ENCODE assay signal across 31 cellular contexts in genomic region chr16:54366005-54366634, GRCh38.
"Had no signal": no experiment of that assay in that cellular context is flagged by ENCODE, and none has a peak within 500 bp of the region (broad histone marks: within the 10 kb centered on the region; RNA-seq: fewer than 3 reads in every experiment).

No MANE protein-coding gene starts in this region.

- H3K36me3 ChIP-seq: adrenal gland, colonic mucosa, esophagus squamous epithelium, gastroesophageal sphincter, WERI-Rb-1 had no signal

- H3K36me3 Mint-ChIP-seq: activated naive CD8-positive, alpha-beta T cell treated with anti-CD3 and anti-CD28 coated beads for 36 hours had no signal

- H3K4me3 Mint-ChIP-seq: activated B cell treated with CpG ODN at 0.5 μM for 24 hours; activated CD8-positive, alpha-beta T cell treated with anti-CD3 and anti-CD28 coated beads for 36 hours; activated naive CD4-positive, alpha-beta T cell treated with anti-CD3 and anti-CD28 coated beads for 36 hours; activated naive CD4-positive, alpha-beta T cell treated with anti-CD3 and anti-CD28 coated beads, Interleukin-2, amount 50 U/mL, for 24 hours; activated naive CD8-positive, alpha-beta T cell treated with anti-CD3 and anti-CD28 coated beads for 36 hours; activated naive CD8-positive, alpha-beta T cell treated with anti-CD3 and anti-CD28 coated beads, Interleukin-2, amount 50 U/mL, for 24 hours; activated T-helper 1 cell treated with anti-CD3 and anti-CD28 coated beads, Interleukin-12 subunit alpha, Interleukin-12 subunit beta, Interleukin-2, Interleukin-4 antibody, amounts not matched to agents 30 ng/mL and 10 ng/mL and 1 ng/mL, durations not matched to agents 14 hours and 24 hours and 36 hours; T-helper 17 cell; T-helper 2 cell treated with Interferon-gamma antibody and Interleukin-4, amounts not matched to agents 5 μg/mL and 100 μg/mL, for 36 hours had no signal

- H3K27me3 ChIP-seq: colonic mucosa had no signal

- H3K27ac ChIP-seq: adrenal gland, body of pancreas, colonic mucosa, epithelial cell of prostate, esophagus squamous epithelium, gastroesophageal sphincter, WERI-Rb-1 had no signal

- H3K9me3 ChIP-seq: adrenal gland, body of pancreas, colonic mucosa, esophagus squamous epithelium, gastroesophageal sphincter had no signal

- H3K4me3 ChIP-seq: adrenal gland, body of pancreas, colonic mucosa, esophagus squamous epithelium, gastroesophageal sphincter had no signal

- DNase-seq: activated B cell treated with CpG ODN at 0.5 μM for 24 hours; activated CD4-positive, alpha-beta T cell treated with anti-CD3 and anti-CD28 coated beads for 48 hours; activated CD4-positive, alpha-beta T cell treated with anti-CD3 and anti-CD28 coated beads, Interleukin-2, amount 50 U/mL, for 1 hour; activated CD4-positive, alpha-beta T cell treated with anti-CD3 and anti-CD28 coated beads, Interleukin-2, amount 50 U/mL, for 48 hours; activated CD8-positive, alpha-beta memory T cell treated with anti-CD3 and anti-CD28 coated beads for 24 hours; activated CD8-positive, alpha-beta T cell treated with anti-CD3 and anti-CD28 coated beads for 36 hours; activated effector memory CD4-positive, alpha-beta T cell treated with anti-CD3 and anti-CD28 coated beads, Interleukin-2, amount 50 U/mL, for 16 hours; activated naive CD4-positive, alpha-beta T cell treated with anti-CD3 and anti-CD28 coated beads for 36 hours; activated naive CD8-positive, alpha-beta T cell treated with anti-CD3 and anti-CD28 coated beads for 36 hours; activated naive CD8-positive, alpha-beta T cell treated with anti-CD3 and anti-CD28 coated beads, Interleukin-2, amount 50 U/mL, for 24 hours; activated T-cell treated with anti-CD3 and anti-CD28 coated beads, Interleukin-2, amount 50 U/mL, for 48 hours; amygdala; body of pancreas; central memory CD4-positive, alpha-beta T cell; cerebellar nuclear complex; colonic mucosa; effector CD8-positive, alpha-beta T cell; esophagus squamous epithelium; foreskin melanocyte; T-helper 1 cell; T-helper 17 cell; T1000; WERI-Rb-1 had no signal

- H3K9me3 Mint-ChIP-seq: activated B cell treated with CpG ODN at 0.5 μM for 24 hours; activated CD8-positive, alpha-beta T cell treated with anti-CD3 and anti-CD28 coated beads for 36 hours; activated naive CD4-positive, alpha-beta T cell treated with anti-CD3 and anti-CD28 coated beads for 36 hours; activated naive CD8-positive, alpha-beta T cell treated with anti-CD3 and anti-CD28 coated beads, Interleukin-2, amount 50 U/mL, for 24 hours; activated T-helper 1 cell treated with anti-CD3 and anti-CD28 coated beads, Interleukin-12 subunit alpha, Interleukin-12 subunit beta, Interleukin-2, Interleukin-4 antibody, amounts not matched to agents 30 ng/mL and 10 ng/mL and 1 ng/mL, durations not matched to agents 14 hours and 24 hours and 36 hours; activated T-helper 2 cell treated with anti-CD3 and anti-CD28 coated beads, Interferon-gamma antibody, Interleukin-2, Interleukin-4, amounts not matched to agents 10 μg/mL and 5 μg/mL and 100 μg/mL, durations not matched to agents 14 hours and 24 hours and 36 hours; T-helper 2 cell treated with Interferon-gamma antibody and Interleukin-4, amounts not matched to agents 5 μg/mL and 100 μg/mL, for 36 hours had no signal

- ATAC-seq: activated CD4-positive, CD25-positive, alpha-beta regulatory T cell treated with anti-CD3 and anti-CD28 coated beads, Interleukin-2, amount 50 U/mL, for 24 hours; activated CD8-positive, alpha-beta T cell treated with anti-CD3 and anti-CD28 coated beads for 36 hours; activated naive CD8-positive, alpha-beta T cell treated with anti-CD3 and anti-CD28 coated beads, Interleukin-2, amount 50 U/mL, for 24 hours; body of pancreas; gastroesophageal sphincter; T-helper 17 cell had no signal

- H3K27ac Mint-ChIP-seq: activated B cell treated with CpG ODN at 0.5 μM for 24 hours; activated CD8-positive, alpha-beta T cell treated with anti-CD3 and anti-CD28 coated beads for 36 hours; activated naive CD4-positive, alpha-beta T cell treated with anti-CD3 and anti-CD28 coated beads for 36 hours; activated naive CD4-positive, alpha-beta T cell treated with anti-CD3 and anti-CD28 coated beads, Interleukin-2, amount 50 U/mL, for 24 hours; activated naive CD8-positive, alpha-beta T cell treated with anti-CD3 and anti-CD28 coated beads for 36 hours; activated naive CD8-positive, alpha-beta T cell treated with anti-CD3 and anti-CD28 coated beads, Interleukin-2, amount 50 U/mL, for 24 hours; activated T-helper 1 cell treated with anti-CD3 and anti-CD28 coated beads, Interleukin-12 subunit alpha, Interleukin-12 subunit beta, Interleukin-2, Interleukin-4 antibody, amounts not matched to agents 30 ng/mL and 10 ng/mL and 1 ng/mL, durations not matched to agents 14 hours and 24 hours and 36 hours; activated T-helper 2 cell treated with anti-CD3 and anti-CD28 coated beads, Interferon-gamma antibody, Interleukin-2, Interleukin-4, amounts not matched to agents 10 μg/mL and 5 μg/mL and 100 μg/mL, durations not matched to agents 14 hours and 24 hours and 36 hours; T-helper 17 cell; T-helper 2 cell treated with Interferon-gamma antibody and Interleukin-4, amounts not matched to agents 5 μg/mL and 100 μg/mL, for 36 hours had no signal

- H3K4me1 ChIP-seq: adrenal gland, body of pancreas, colonic mucosa, esophagus squamous epithelium, gastroesophageal sphincter had no signal

- H3K4me1 Mint-ChIP-seq: activated B cell treated with CpG ODN at 0.5 μM for 24 hours; activated naive CD4-positive, alpha-beta T cell treated with anti-CD3 and anti-CD28 coated beads, Interleukin-2, amount 50 U/mL, for 24 hours; activated naive CD8-positive, alpha-beta T cell treated with anti-CD3 and anti-CD28 coated beads, Interleukin-2, amount 50 U/mL, for 24 hours had no signal
